ENCODE assay signal across 20 cellular contexts in the genomic region with DNA sequence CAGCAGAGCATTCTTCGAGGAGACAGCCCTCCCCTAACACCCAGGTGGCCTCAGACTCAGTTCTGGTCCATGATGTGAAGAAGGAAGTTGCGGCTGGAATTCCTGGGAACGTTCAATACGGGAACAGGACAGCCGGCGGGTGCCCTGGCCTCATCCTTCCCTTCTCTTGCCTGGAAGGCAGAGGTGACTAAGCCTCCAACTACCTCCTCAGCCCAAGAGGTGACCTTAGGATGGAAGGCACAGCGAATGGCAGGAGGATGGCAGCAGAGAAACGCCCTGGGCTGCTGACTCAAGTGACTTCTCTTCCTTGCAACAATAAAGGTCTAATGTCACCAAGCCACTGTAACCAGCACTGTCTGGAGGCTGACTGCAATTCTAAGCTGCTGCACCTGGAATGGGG.
"Had no signal": no experiment of that assay in that cellular context is flagged by ENCODE, and none has a peak within 500 bp of the region (broad histone marks: within the 10 kb centered on the region; RNA-seq: fewer than 3 reads in every experiment).

No MANE protein-coding gene starts in this region.

- H3K4me3 ChIP-seq: lung, psoas muscle, right lobe of liver, smooth muscle cell, suprapubic skin had no signal

- H3K27me3 ChIP-seq: right lobe of liver, suprapubic skin had no signal

- H3K4me1 Mint-ChIP-seq: activated B cell treated with CpG ODN at 0.5 μM for 24 hours; activated CD4-positive, alpha-beta T cell treated with anti-CD3 and anti-CD28 coated beads, Interleukin-2, amount 10 ng/mL, durations not matched to agents 7 days and 5 days; immature natural killer cell; mesothelial cell of epicardium had no signal

- DNase-seq: activated B cell treated with CpG ODN at 0.5 μM for 24 hours; activated CD4-positive, alpha-beta T cell treated with anti-CD3 and anti-CD28 coated beads, Interleukin-2, amount 10 ng/mL, durations not matched to agents 7 days and 5 days; activated naive CD4-positive, alpha-beta T cell treated with anti-CD3 and anti-CD28 coated beads for 36 hours; dermis blood vessel endothelial cell; effector memory CD8-positive, alpha-beta T cell; foreskin melanocyte; head of caudate nucleus; immature natural killer cell; left colon; nephron progenitor cell; psoas muscle; right lobe of liver had no signal

- H3K9me3 ChIP-seq: psoas muscle, right lobe of liver, suprapubic skin had no signal

- H3K4me2 ChIP-seq: smooth muscle cell had no signal

- H3K9me3 Mint-ChIP-seq: activated B cell treated with CpG ODN at 0.5 μM for 24 hours; activated CD4-positive, alpha-beta T cell treated with anti-CD3 and anti-CD28 coated beads, Interleukin-2, amount 10 ng/mL, durations not matched to agents 7 days and 5 days; activated naive CD4-positive, alpha-beta T cell treated with anti-CD3 and anti-CD28 coated beads for 36 hours; effector memory CD8-positive, alpha-beta T cell; immature natural killer cell; mesothelial cell of epicardium; nephron progenitor cell; stimulated activated naive CD8-positive, alpha-beta T cell treated with anti-CD3 and anti-CD28 coated beads, Interleukin-15, Interleukin-2, amounts not matched to agents 100 ng/mL and 50 ng/mL, for 24 hours; T-helper 1 cell treated with Interleukin-12 subunit alpha and Interleukin-12 subunit beta and Interleukin-4 antibody, amounts not matched to agents 30 μg/mL and 1 μg/mL, for 36 hours; type B pancreatic cell had no signal

- H3K4me3 Mint-ChIP-seq: activated B cell treated with CpG ODN at 0.5 μM for 24 hours; activated CD4-positive, alpha-beta T cell treated with anti-CD3 and anti-CD28 coated beads, Interleukin-2, amount 10 ng/mL, durations not matched to agents 7 days and 5 days; activated naive CD4-positive, alpha-beta T cell treated with anti-CD3 and anti-CD28 coated beads for 36 hours; effector memory CD8-positive, alpha-beta T cell; immature natural killer cell; mesothelial cell of epicardium; nephron progenitor cell; stimulated activated naive CD8-positive, alpha-beta T cell treated with anti-CD3 and anti-CD28 coated beads, Interleukin-15, Interleukin-2, amounts not matched to agents 100 ng/mL and 50 ng/mL, for 24 hours; T-helper 1 cell treated with Interleukin-12 subunit alpha and Interleukin-12 subunit beta and Interleukin-4 antibody, amounts not matched to agents 30 μg/mL and 1 μg/mL, for 36 hours; type B pancreatic cell had no signal

- H3K27ac ChIP-seq: epithelial cell of prostate, psoas muscle, right lobe of liver, suprapubic skin had no signal

- H3K4me1 ChIP-seq: psoas muscle, right lobe of liver, suprapubic skin had no signal

- H3K27ac Mint-ChIP-seq: activated B cell treated with CpG ODN at 0.5 μM for 24 hours; activated CD4-positive, alpha-beta T cell treated with anti-CD3 and anti-CD28 coated beads, Interleukin-2, amount 10 ng/mL, durations not matched to agents 7 days and 5 days; activated naive CD4-positive, alpha-beta T cell treated with anti-CD3 and anti-CD28 coated beads for 36 hours; effector memory CD8-positive, alpha-beta T cell; immature natural killer cell; mesothelial cell of epicardium; T-helper 1 cell treated with Interleukin-12 subunit alpha and Interleukin-12 subunit beta and Interleukin-4 antibody, amounts not matched to agents 30 μg/mL and 1 μg/mL, for 36 hours; type B pancreatic cell had no signal

- H3K27me3 Mint-ChIP-seq: activated B cell treated with CpG ODN at 0.5 μM for 24 hours; activated CD4-positive, alpha-beta T cell treated with anti-CD3 and anti-CD28 coated beads, Interleukin-2, amount 10 ng/mL, durations not matched to agents 7 days and 5 days; effector memory CD8-positive, alpha-beta T cell; stimulated activated naive CD8-positive, alpha-beta T cell treated with anti-CD3 and anti-CD28 coated beads, Interleukin-15, Interleukin-2, amounts not matched to agents 100 ng/mL and 50 ng/mL, for 24 hours; type B pancreatic cell had no signal
